15 cellular contexts compared by ENCODE assay signal in the genomic region with DNA sequence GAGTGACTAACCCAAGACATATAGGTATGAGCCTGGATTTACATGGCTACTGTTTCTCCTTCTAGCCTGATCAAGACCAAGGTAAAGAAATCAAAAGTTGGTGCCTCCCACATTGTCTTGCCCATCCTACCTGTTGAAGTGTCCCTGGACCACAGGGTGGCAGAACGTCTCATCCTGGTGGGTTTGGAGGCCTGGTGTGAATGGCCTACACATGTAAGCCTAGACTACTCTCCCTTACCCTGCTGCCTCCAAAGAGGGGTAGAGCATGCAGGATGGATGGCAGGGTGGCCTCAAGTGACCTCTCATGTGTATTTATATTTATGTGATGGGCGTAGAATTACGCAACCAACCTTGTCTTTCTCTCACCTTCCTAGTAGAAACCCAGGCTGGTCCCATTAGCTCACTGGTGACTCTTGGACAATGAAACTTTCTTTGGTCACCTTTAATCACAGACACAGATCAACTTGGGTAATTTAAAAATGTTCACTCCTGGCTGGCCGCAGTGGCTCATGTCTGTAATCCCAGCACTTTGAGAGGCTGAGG.
DNase-seq lines count a peak whose midpoint lies in the region; TF ChIP-seq lines count a peak whose summit lies in the region.
"Had no signal": no experiment of that assay in that cellular context is flagged by ENCODE, and none has a peak within 500 bp of the region (broad histone marks: within the 10 kb centered on the region; RNA-seq: fewer than 3 reads in every experiment).

No MANE protein-coding gene starts in this region.

- H3K4me3 ChIP-seq in NB4 (ENCODE audit: low read depth, low read length) = no peak overlapping the region
- H3K4me3 ChIP-seq: HAP-1 had no signal

- TF ChIP-seq CTCF in GM12872 (IDR thresholded peaks at IDR 0.05; ENCODE audit: insufficient read depth, low read depth, low read length) (peak; percentile 19; the same call in 1 of the 3 replicates), NB4 (IDR thresholded peaks at IDR 0.05; ENCODE audit: low read depth, low read length) (no peak)

- no peak for TF ChIP-seq POLR2A in NB4 (IDR thresholded peaks at IDR 0.05; ENCODE audit: extremely low read depth, insufficient read length)
- no peak for TF ChIP-seq POLR2A in erythroblast (IDR thresholded peaks at IDR 0.05; ENCODE audit: low read length)

- DNase-seq in ELR (ENCODE audit: low read depth) = peak; percentile 12
- peak; percentile 8 for DNase-seq in NB4 (ENCODE audit: low read depth)
- peak; percentile 2 to 4 for DNase-seq in erythroblast (lab: John Stamatoyannopoulos, UW)
- DNase-seq in T-helper 9 cell = no peak
- no peak for DNase-seq in stimulated activated CD4-positive, alpha-beta T cell treated with anti-CD3 and anti-CD28 coated beads, Interleukin-12 subunit alpha, Interleukin-12 subunit beta, amount 100 ng/mL, for 4 hours
- no peak for DNase-seq in NCI-H2171 treated with DMSO at 0.1 percent for 48 hours (lab: John Stamatoyannopoulos, UW)
- DNase-seq: ACHN; Calu3; CD4-positive, CD25-positive, alpha-beta regulatory T cell; DMS79 treated with DMSO at 0.1 percent for 48 hours; GF-D8; NCI-H1417 treated with DMSO at 0.1 percent for 48 hours; NCI-H2029 had no signal

Comparison
In these comparisons a context has a peak if more than half of its experiments do, and no peak if none do; other contexts are left out.
1. DNase-seq: peak in ELR (single experiment), NB4 (single experiment) and erythroblast (2 of 2); none in T-helper 9 cell (single experiment), stimulated activated CD4-positive, alpha-beta T cell treated with anti-CD3 and anti-CD28 coated beads, Interleukin-12 subunit alpha, Interleukin-12 subunit beta, amount 100 ng/mL, for 4 hours (single experiment) and NCI-H2171 treated with DMSO at 0.1 percent for 48 hours (single experiment).